9 cellular contexts compared by ENCODE assay signal in the genomic region with DNA sequence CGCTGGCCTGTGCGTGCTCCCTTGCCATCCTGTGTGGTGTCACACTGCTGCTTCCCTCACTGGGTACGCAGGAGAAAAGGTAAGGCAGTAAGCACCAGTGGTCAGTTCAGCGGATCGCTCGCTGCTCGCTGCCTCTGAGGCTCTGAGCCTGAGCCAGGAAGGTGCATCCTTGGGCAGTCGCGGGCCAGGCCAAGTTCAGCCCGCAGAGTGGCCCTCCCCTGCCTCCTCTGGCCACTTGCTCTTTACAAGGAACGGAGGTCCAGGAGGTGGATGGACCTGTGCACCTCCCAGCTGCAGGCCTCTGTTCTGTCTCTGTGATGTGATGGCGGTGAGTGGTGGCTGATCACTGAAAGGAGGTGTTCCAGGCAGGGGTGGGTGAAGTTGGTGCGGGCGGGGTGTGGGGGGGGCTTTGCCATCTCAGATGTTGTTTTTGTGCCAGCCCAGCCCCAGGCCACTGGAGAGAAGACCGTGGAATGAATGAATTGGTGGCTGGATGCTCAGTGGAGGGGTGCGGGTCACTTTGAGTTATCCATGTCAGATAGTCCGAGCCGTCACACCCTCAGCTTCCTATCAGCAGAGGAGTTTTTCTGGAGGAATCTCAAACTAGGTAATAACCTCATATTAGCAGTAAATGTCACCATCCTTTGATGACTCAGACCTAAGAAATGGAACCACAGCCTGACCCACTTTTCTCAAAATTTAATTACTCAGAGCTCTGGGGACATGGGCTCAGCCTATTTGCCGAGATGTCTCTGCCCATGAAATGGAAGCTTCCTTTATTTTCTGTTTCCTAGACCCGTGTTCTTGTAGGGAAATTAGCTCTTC. TPM values are rescaled to one million over a fixed set of nuclear protein-coding genes. Genes with fewer than 3 reads are reported as not detected.
DNase-seq lines count a peak whose midpoint lies in the region; ATAC-seq and TF ChIP-seq lines count a peak whose summit lies in the region.
"Had no signal": no experiment of that assay in that cellular context is flagged by ENCODE, and none has a peak within 500 bp of the region (broad histone marks: within the 10 kb centered on the region; RNA-seq: fewer than 3 reads in every experiment).

No MANE protein-coding gene starts in this region.

- peak overlapping the region; percentile 12 for H3K18ac ChIP-seq in trophoblast cell (ENCODE audit: low read length)

- H3K79me2 ChIP-seq in HCT116 (ENCODE audit: insufficient read depth, low read length) (no peaks in the 10 kb centered on the region), trophoblast cell (ENCODE audit: control insufficient read depth, insufficient read depth, low read length, poor library complexity) (peaks cover 34% of the 10 kb centered on the region)

- peaks cover 0 to 43% (median 0%) of the 10 kb centered on the region in 11 experiments; a peak in 5 of 22 replicates for H3K27me3 ChIP-seq in BLaER1 treated with 17β-estradiol and CSF1 and Interleukin-3, amounts not matched to agents 10 nM and 100 nM
- H3K27me3 ChIP-seq in HCT116 (ENCODE audit: insufficient read depth, low read length) (no peaks in the 10 kb centered on the region; the same call in 1 of the 2 replicates), trophoblast cell (ENCODE audit: insufficient read depth, low read length) (no peaks in the 10 kb centered on the region)

- intact Hi-C loops in HCT116 (cut with micrococcal nuclease): no loop called here

- H2AK5ac ChIP-seq in trophoblast cell (ENCODE audit: low read length): no peak overlapping the region

- H3K4ac ChIP-seq in trophoblast cell (ENCODE audit: low read depth, low read length): peak overlapping the region; percentile 57

- TF ChIP-seq CTCF in HCT116 (IDR thresholded peaks at IDR 0.05 in 2 of 3, conservative IDR thresholded peaks at IDR 0.05 in 1 of 3; ENCODE audit: borderline replicate concordance in 1 of 3, insufficient read depth in 1 of 3, low read depth in 2 of 3, low read length in 2 of 3) (no peak), chondrocyte (IDR thresholded peaks at IDR 0.05) (no peak)

- no peak for TF ChIP-seq RAD21 in HCT116 (IDR thresholded peaks at IDR 0.05; ENCODE audit: low read depth)

- peaks cover 0 to 22% (median 0%) of the 10 kb centered on the region in 11 experiments; a peak in 7 of 22 replicates for H3K36me3 ChIP-seq in BLaER1 treated with 17β-estradiol and CSF1 and Interleukin-3, amounts not matched to agents 10 nM and 100 nM
- no peaks in the 10 kb centered on the region for H3K36me3 ChIP-seq in HCT116 (ENCODE audit: control insufficient read depth in 1 of 2, insufficient read depth in 2 of 2, low read length in 2 of 2)
- peaks cover 57 to 75% of the 10 kb centered on the region in 2 experiments for H3K36me3 ChIP-seq in trophoblast cell (ENCODE audit: control insufficient read depth in 1 of 2, insufficient read depth in 2 of 2, low read length in 2 of 2)

- RAD21 ChIA-PET in HCT116 (lab: Charles Lee; ENCODE audit: low non-redundant PET in 1 of 2, low total read pairs in 2 of 2, uncharacterized antibody in 2 of 2, unreplicated experiment in 2 of 2): no interaction called here

- no peak overlapping the region for H3K4me3 ChIP-seq in BLaER1 treated with 17β-estradiol and CSF1 and Interleukin-3, amounts not matched to agents 10 nM and 100 nM
- H3K4me3 ChIP-seq in HCT116 (replicated peaks in 1 of 2; ENCODE audit: low read depth in 1 of 2, low read length in 2 of 2): no peak overlapping the region
- H3K4me3 ChIP-seq in trophoblast cell (ENCODE audit: low read depth, low read length): no peak overlapping the region

- H3K4me2 ChIP-seq in BLaER1 treated with 17β-estradiol and CSF1 and Interleukin-3, amounts not matched to agents 10 nM and 100 nM: peak overlapping the region; percentile 7 to 56 (median 28); a peak in 15 of 22 replicates
- H3K4me2 ChIP-seq in HCT116 (ENCODE audit: low read length) (peak overlapping the region; percentile 49), trophoblast cell (ENCODE audit: low read length) (no peak overlapping the region)

- peaks cover 12 to 60% (median 57%) of the 10 kb centered on the region in 10 experiments for H3K4me1 ChIP-seq in BLaER1 treated with 17β-estradiol and CSF1 and Interleukin-3, amounts not matched to agents 10 nM and 100 nM
- H3K4me1 ChIP-seq in HCT116 (ENCODE audit: control insufficient read depth in 1 of 2, insufficient read depth in 2 of 2, low read length in 2 of 2) (peaks cover 0 to 11% of the 10 kb centered on the region in 2 experiments; a peak in 3 of 4 replicates), trophoblast cell (ENCODE audit: control insufficient read depth in 1 of 2, insufficient read depth in 2 of 2, low read length in 2 of 2) (peaks cover 18 to 44% of the 10 kb centered on the region in 2 experiments)

- H3K27me3 Mint-ChIP-seq in chondrocyte (ENCODE audit: low read depth): no peaks in the 10 kb centered on the region

- no peak overlapping the region for H3K9ac ChIP-seq in BLaER1 treated with 17β-estradiol and CSF1 and Interleukin-3, amounts not matched to agents 10 nM and 100 nM
- no peak overlapping the region for H3K9ac ChIP-seq in HCT116 (ENCODE audit: low read length)
- no peak overlapping the region for H3K9ac ChIP-seq in trophoblast cell (ENCODE audit: low read length)

- H3K4me1 Mint-ChIP-seq in chondrocyte (ENCODE audit: low read depth): peaks cover 84% of the 10 kb centered on the region
- H3K4me1 Mint-ChIP-seq: naive thymus-derived CD4-positive, alpha-beta T cell had no signal

- no peaks in the 10 kb centered on the region for H3K79me1 ChIP-seq in trophoblast cell (ENCODE audit: low read length)

- H3K36me3 Mint-ChIP-seq in chondrocyte (ENCODE audit: low read depth): peaks cover 39% of the 10 kb centered on the region
- H3K36me3 Mint-ChIP-seq: naive thymus-derived CD4-positive, alpha-beta T cell had no signal

- no peak overlapping the region for H3K14ac ChIP-seq in trophoblast cell (ENCODE audit: low read length)

- no peak overlapping the region for H2BK5ac ChIP-seq in trophoblast cell (ENCODE audit: low read depth, low read length, poor library complexity)

- CTCF ChIA-PET in HCT116 (lab: Charles Lee): no interaction called here

- H3K27ac Mint-ChIP-seq in chondrocyte (ENCODE audit: unreplicated experiment): peak overlapping the region; percentile 93
- H3K27ac Mint-ChIP-seq: naive thymus-derived CD4-positive, alpha-beta T cell had no signal

- H3K9me3 ChIP-seq in BLaER1 treated with 17β-estradiol and CSF1 and Interleukin-3, amounts not matched to agents 10 nM and 100 nM (replicated peaks in 1 of 11): no peaks in the 10 kb centered on the region
- H3K9me3 ChIP-seq in HCT116 (ENCODE audit: control insufficient read depth in 1 of 2, insufficient read depth in 1 of 2, low read depth in 1 of 2, low read length in 2 of 2) (no peaks in the 10 kb centered on the region), trophoblast cell (ENCODE audit: insufficient read depth, low read depth, low read length) (peaks cover 3% of the 10 kb centered on the region)

- ATAC-seq in HCT116: peak; percentile 50; the same call in 1 of the 2 replicates
- ATAC-seq in HG02938 (IDR thresholded peaks at IDR 0.05; ENCODE audit: unreplicated experiment): no peak
- ATAC-seq: naive thymus-derived CD4-positive, alpha-beta T cell had no signal

- H4K20me1 ChIP-seq in BLaER1 treated with 17β-estradiol and CSF1 and Interleukin-3, amounts not matched to agents 10 nM and 100 nM: peaks cover 0 to 87% (median 57%) of the 10 kb centered on the region in 11 experiments; a peak in 18 of 22 replicates
- H4K20me1 ChIP-seq in HCT116 (ENCODE audit: insufficient read depth): no peaks in the 10 kb centered on the region

- H3K9me3 Mint-ChIP-seq in chondrocyte (ENCODE audit: low read depth): no peaks in the 10 kb centered on the region

- peak overlapping the region in 3 of 11 experiments; percentile 13 to 40 (median 27); a peak in 1 of 22 replicates for H3K27ac ChIP-seq in BLaER1 treated with 17β-estradiol and CSF1 and Interleukin-3, amounts not matched to agents 10 nM and 100 nM
- H3K27ac ChIP-seq in HCT116 (ENCODE audit: low read depth, low read length) (no peak overlapping the region), trophoblast cell (ENCODE audit: low read depth, low read length) (no peak overlapping the region)

- H3K4me3 Mint-ChIP-seq in chondrocyte (ENCODE audit: unreplicated experiment): peak overlapping the region; percentile 38
- H3K4me3 Mint-ChIP-seq: naive thymus-derived CD4-positive, alpha-beta T cell had no signal

- no peak overlapping the region for H3K23ac ChIP-seq in trophoblast cell (ENCODE audit: low read length)

- no TSS peak for BruUV-seq in HCT116 (replicated peaks; lab: Mats Ljungman, UMichigan)

- no peak overlapping the region for H2BK120ac ChIP-seq in trophoblast cell (ENCODE audit: insufficient read depth, low read length, poor library complexity)

- no CpG with 5 or more reads among the region's 20 CpGs for WGBS in trophoblast cell (ENCODE audit: extremely low coverage, insufficient coverage, insufficient read length)

- DNase-seq in HCT116 (ENCODE audit: low read depth, low spot score) (no peak), chondrocyte (ENCODE audit: low spot score) (peak; percentile 81), trophoblast cell (peak in 1 of 2 donors; percentile 60), NCI-H446 treated with DMSO at 0.1 percent for 48 hours (lab: John Stamatoyannopoulos, UW) (no peak), dermis blood vessel endothelial cell (no peak), HPDE6-E6E7 (ENCODE audit: extremely low spot score) (no peak)
- DNase-seq: naive thymus-derived CD4-positive, alpha-beta T cell had no signal

- H2AFZ ChIP-seq in HCT116 (ENCODE audit: low read depth, low read length, poor library complexity, severe bottlenecking): no peak overlapping the region
- no peak overlapping the region for H2AFZ ChIP-seq in trophoblast cell (ENCODE audit: insufficient read depth, low read length, poor library complexity)

- H4K8ac ChIP-seq in trophoblast cell (ENCODE audit: low read depth, low read length): no peak overlapping the region

- no peak overlapping the region for H4K12ac ChIP-seq in trophoblast cell (ENCODE audit: low read depth, low read length)

- TF ChIP-seq POLR2A in HCT116 (IDR thresholded peaks at IDR 0.05; ENCODE audit: borderline replicate concordance, extremely low read depth, insufficient read depth, insufficient read length): no peak

- no peak overlapping the region for H4K91ac ChIP-seq in trophoblast cell (ENCODE audit: low read depth, low read length)

- H2BK12ac ChIP-seq in trophoblast cell (ENCODE audit: low read length): no peak overlapping the region

- no peaks in the 10 kb centered on the region for H3K9me2 ChIP-seq in HCT116 (ENCODE audit: insufficient read depth)

- POLR2A ChIA-PET in HCT116 (lab: Charles Lee): no interaction called here

TF ChIP-seq in HCT116, 20 proteins besides CTCF, POLR2A, EP300 and RAD21:
- TF ChIP-seq EZH2 (IDR thresholded peaks at IDR 0.05): no peak

RNA-seq across cellular contexts. Expression of a gene that starts 7.3 kb away (rescaled TPM):
- total RNA-seq in HCT116 (2021; ENCODE audit: unreplicated experiment) (0.30 TPM), chondrocyte (2,235 to 2,410 TPM (median 2,315 TPM) in 3 replicates), dermis blood vessel endothelial cell (8.0 and 9.5 TPM in 2 replicates)
- polyA plus RNA-seq in HCT116 (2012): 0.02 and 0.04 TPM in 2 replicates
- 431 and 476 TPM in 2 replicates for polyA plus RNA-seq in trophoblast cell (2013)
- polyA plus RNA-seq: naive thymus-derived CD4-positive, alpha-beta T cell had no signal

Comparison
In these comparisons a context has a peak if more than half of its experiments do, and no peak if none do; other contexts are left out.
1. RNA of a gene that starts 7.3 kb away (total RNA-seq): 2,235 to 2,410 TPM in chondrocyte; 8.0 to 9.5 TPM in dermis blood vessel endothelial cell and 0.30 TPM in HCT116 (single experiment); every median in the first group is over 100 times any median in the second.